ENCODE assay signal across 8 cellular contexts in genomic region chr6:33123732-33124524, GRCh38. TPM values are rescaled to one million over a fixed set of nuclear protein-coding genes. Genes with fewer than 3 reads are reported as not detected.
DNase-seq lines count a peak whose midpoint lies in the region; ATAC-seq, FAIRE-seq and TF ChIP-seq lines count a peak whose summit lies in the region.

No MANE protein-coding gene starts in this region.

- H3K4me2 ChIP-seq in A549: no peak overlapping the region
- H3K4me2 ChIP-seq in keratinocyte (ENCODE audit: control insufficient read depth, extremely low read depth, insufficient read depth, low read depth, low read length): no peak overlapping the region

- TF ChIP-seq POLR2A in A549 (IDR thresholded peaks at IDR 0.05; ENCODE audit: low read length) (no peak), stomach (IDR thresholded peaks at IDR 0.05) (no peak)

- TF ChIP-seq RAD21 in A549 (conservative IDR thresholded peaks at IDR 0.05 in 1 of 2, IDR thresholded peaks at IDR 0.05 in 1 of 2): peak; percentile 36 to 76; a peak in 4 of 5 replicates

- dilution Hi-C loops in keratinocyte (cut with MboI; ENCODE audit: extremely low pct_ligation_motif_present, low sequenced_read_pairs): no loop called here

- TF ChIP-seq EP300 in A549 (IDR thresholded peaks at IDR 0.05): no peak
- TF ChIP-seq EP300 in stomach (IDR thresholded peaks at IDR 0.05): no peak

- H3K4me1 ChIP-seq in A549: no peaks in the 10 kb centered on the region
- H3K4me1 ChIP-seq in keratinocyte (ENCODE audit: control insufficient read depth, extremely low read depth, insufficient read depth, low read length): no peaks in the 10 kb centered on the region
- no peaks in the 10 kb centered on the region for H3K4me1 ChIP-seq in stomach

- no peaks in the 10 kb centered on the region for H3K79me2 ChIP-seq in keratinocyte (ENCODE audit: control insufficient read depth, insufficient read depth, low read length)

- peak; percentile 42 for TF ChIP-seq CTCF in A549 (IDR thresholded peaks at IDR 0.05)
- peak; percentile 27 to 61 (median 50) for TF ChIP-seq CTCF in keratinocyte (optimal IDR thresholded peaks at IDR 0.05 in 1 of 3, IDR thresholded peaks at IDR 0.05 in 1 of 3, conservative IDR thresholded peaks at IDR 0.05 in 1 of 3; ENCODE audit: extremely low read depth in 1 of 3, insufficient read depth in 2 of 3, low read length in 3 of 3)
- peak in 2 of 7 experiments; percentile 3 to 26 for TF ChIP-seq CTCF in stomach (IDR thresholded peaks at IDR 0.05)

- H3K9me3 ChIP-seq in A549 (peaks cover 14% of the 10 kb centered on the region), keratinocyte (ENCODE audit: control insufficient read depth, low read depth, low read length) (no peaks in the 10 kb centered on the region), stomach (peaks cover 0 to 21% (median 13%) of the 10 kb centered on the region in 4 donors)

- FAIRE-seq in A549 (lab: Jason Lieb, UNC): no peak
- peak; percentile 59 for FAIRE-seq in G401.6 (lab: Jason Lieb, UNC)
- peak; percentile 48 for FAIRE-seq in keratinocyte (lab: Jason Lieb, UNC)

- intact Hi-C loops in stomach (cut with DNase I; ENCODE audit: low total_unique reads): loop anchor here (10.0 kb wide), 1 partner anchor 111 kb away; no protein-coding TSS in a partner anchor

- peaks cover 16% of the 10 kb centered on the region for H3K27me3 ChIP-seq in keratinocyte (ENCODE audit: control insufficient read depth, extremely low read depth, insufficient read depth, low read length)
- no peaks in the 10 kb centered on the region for H3K27me3 ChIP-seq in stomach

- no peak overlapping the region for H3K4me3 ChIP-seq in A549
- H3K4me3 ChIP-seq in keratinocyte (ENCODE audit: control insufficient read depth in 2 of 3, extremely low read depth in 1 of 3, insufficient read depth in 2 of 3, low read depth in 1 of 3, low read length in 3 of 3): no peak overlapping the region
- H3K4me3 ChIP-seq in stomach: no peak overlapping the region

- ATAC-seq in A549 (peak in 1 of 2 experiments; percentile 74; a peak in 3 of 6 replicates), HG03159 (IDR thresholded peaks at IDR 0.05; ENCODE audit: unreplicated experiment) (no peak)
- no peak for ATAC-seq in activated CD4-positive, CD25-positive, alpha-beta regulatory T cell treated with anti-CD3 and anti-CD28 coated beads, Interleukin-2, amount 50 U/mL, for 24 hours

- no peaks in the 10 kb centered on the region for H3K9me1 ChIP-seq in keratinocyte (ENCODE audit: control insufficient read depth, extremely low read depth, insufficient read depth, low read length)

- H3K27ac ChIP-seq in A549 (no peak overlapping the region), keratinocyte (ENCODE audit: control insufficient read depth, insufficient read depth, low read length) (no peak overlapping the region), stomach (no peak overlapping the region)

- DNase-seq in A549 (ENCODE audit: low read depth in 1 of 2, low spot score in 1 of 2) (peak; percentile 10 to 59), NCI-H128 (lab: John Stamatoyannopoulos, UW; ENCODE audit: unreplicated experiment) (peak; percentile 2), keratinocyte (ENCODE audit: low read depth, low spot score) (no peak), stomach (no peak)
- DNase-seq in activated CD4-positive, alpha-beta T cell treated with anti-CD3 and anti-CD28 coated beads, Interleukin-2, amount 50 U/mL, for 48 hours: peak; percentile 16 to 25

- H3K36me3 ChIP-seq in keratinocyte (ENCODE audit: control insufficient read depth in 2 of 2, extremely low read depth in 1 of 2, insufficient read depth in 2 of 2, low read length in 2 of 2) (no peaks in the 10 kb centered on the region), stomach (no peaks in the 10 kb centered on the region)

- POLR2A ChIA-PET in A549 (lab: Yijun Ruan, JAX): no interaction called here

- CTCF ChIA-PET in A549 (lab: Yijun Ruan, JAX): interaction anchor here (0.7 to 1.5 kb wide), 8 partner anchors 10 to 124 kb away, joined by 3 to 7 read pairs (median 3); no protein-coding TSS in a partner anchor

- 49% methylated on average over 20 of the region's 20 CpGs for WGBS in A549 (ENCODE audit: missing lambda C conversion rate)
- WGBS in stomach, 5 donors: 70 to 96% (median 87%) methylated on average over 20 of the region's 20 CpGs

- no peaks in the 10 kb centered on the region for H4K20me1 ChIP-seq in keratinocyte (ENCODE audit: control insufficient read depth, extremely low read depth, insufficient read depth, low read length)

- no peak overlapping the region for H2AFZ ChIP-seq in keratinocyte (ENCODE audit: control insufficient read depth, low read length)

- no peak overlapping the region for H3K9ac ChIP-seq in keratinocyte (ENCODE audit: control insufficient read depth, extremely low read depth, insufficient read depth, low read length)

TF ChIP-seq in A549, 52 proteins besides CTCF, POLR2A, EP300 and RAD21 (continues in another document):
- TF ChIP-seq NPAS2 (CRISPR knock-in tag; IDR thresholded peaks at IDR 0.05; ENCODE audit: borderline replicate concordance) (no peak), SMC3 (IDR thresholded peaks at IDR 0.05) (peak; percentile 27; the same call in 2 of the 3 replicates), MAZ (IDR thresholded peaks at IDR 0.05; ENCODE audit: borderline replicate concordance, low read depth, low read length) (no peak), E2F6 (IDR thresholded peaks at IDR 0.05; ENCODE audit: borderline replicate concordance, low read depth) (no peak), BCL3 (IDR thresholded peaks at IDR 0.05) (no peak), MAX (IDR thresholded peaks at IDR 0.05) (peak; percentile 45; the same call in 1 of the 2 replicates), CHD4 (IDR thresholded peaks at IDR 0.05; ENCODE audit: borderline replicate concordance) (no peak), KDM1A (IDR thresholded peaks at IDR 0.05; ENCODE audit: low read depth) (no peak), HES2 (IDR thresholded peaks at IDR 0.05) (no peak), RCOR1 (IDR thresholded peaks at IDR 0.05; ENCODE audit: low read depth, low read length) (no peak), FOSL2 (IDR thresholded peaks at IDR 0.05) (no peak), FOSL2 (CRISPR knock-in tag; IDR thresholded peaks at IDR 0.05) (no peak)

RNA-seq across cellular contexts. Expression of gene HLA-DPB1, which starts 48.1 kb away (rescaled TPM):
- polyA plus RNA-seq in A549 (2011; rRNA removed) (not detected in 2 replicates), A549 (2017; fragmentation: RNase III; extraction: RNeasy Plus Mini Kit Qiagen cat#74134 plus additional on column Dnase treatment) (not detected in 3 replicates), keratinocyte (0.13 to 0.26 TPM in 2 of 3 replicates, not detected in the other), stomach (10 to 100 TPM; 48.3 to 62.2 (median 51.1) TPM)
- polyA plus RNA-seq in A549 (2012; cell fraction: cytosol; rRNA removed): not detected in 2 replicates
- polyA plus RNA-seq in A549 (2012; cell fraction: nucleus; rRNA removed): not detected in 2 replicates
- not detected in 2 replicates for polyA minus RNA-seq in A549 (2011; rRNA and poly(A)+ RNA removed)
- not detected for polyA plus RNA-seq in keratinocyte (2011; ENCODE audit: low read depth)
- not detected in 2 replicates for polyA plus RNA-seq in keratinocyte (2011; cell fraction: cytosol; rRNA removed)
- polyA plus RNA-seq in keratinocyte (2011; cell fraction: nucleus; rRNA removed): not detected in 2 replicates
- polyA plus RNA-seq in keratinocyte (2012; ENCODE audit: low replicate concordance): not detected in 2 replicates
- polyA minus RNA-seq in keratinocyte: not detected in 3 replicates
- not detected for polyA minus RNA-seq in keratinocyte (2011; cell fraction: cytosol; rRNA and poly(A)+ RNA removed)
- not detected in 2 replicates for polyA minus RNA-seq in keratinocyte (2011; cell fraction: nucleus; rRNA and poly(A)+ RNA removed)
- total RNA-seq in stomach: 10 to 100 TPM in 4 of 5 donors, not detected in 1; 10.7 to 46.6 (median 31.9) TPM

RNA-seq across cellular contexts. Expression of gene HLA-DPA1, which starts 50.5 kb away (rescaled TPM):
- not detected in 2 replicates for polyA plus RNA-seq in A549 (2011; rRNA removed)
- polyA plus RNA-seq in A549 (2012; cell fraction: cytosol; rRNA removed): 0.01 and 0.07 TPM in 2 replicates
- not detected in 2 replicates for polyA plus RNA-seq in A549 (2012; cell fraction: nucleus; rRNA removed)
- 0.09 TPM in 1 of 3 replicates, not detected in the others for polyA plus RNA-seq in A549 (2017; fragmentation: RNase III; extraction: RNeasy Plus Mini Kit Qiagen cat#74134 plus additional on column Dnase treatment)
- polyA minus RNA-seq in A549 (2011; rRNA and poly(A)+ RNA removed): not detected in 2 replicates
- polyA plus RNA-seq in keratinocyte: 0.09 to 0.61 TPM in 2 of 3 replicates, not detected in the other
- not detected for polyA plus RNA-seq in keratinocyte (2011; ENCODE audit: low read depth)
- not detected in 2 replicates for polyA plus RNA-seq in keratinocyte (2011; cell fraction: cytosol; rRNA removed)
- not detected in 2 replicates for polyA plus RNA-seq in keratinocyte (2011; cell fraction: nucleus; rRNA removed)
- polyA plus RNA-seq in keratinocyte (2012; ENCODE audit: low replicate concordance): not detected in 2 replicates
- not detected in 3 replicates for polyA minus RNA-seq in keratinocyte
- polyA minus RNA-seq in keratinocyte (2011; cell fraction: cytosol; rRNA and poly(A)+ RNA removed): not detected
- not detected in 2 replicates for polyA minus RNA-seq in keratinocyte (2011; cell fraction: nucleus; rRNA and poly(A)+ RNA removed)
- 100 to 1,000 TPM in 1 of 5 donors, 10 to 100 TPM in 3, under 1 TPM in 1; 0.29 to 171 (median 39.7) TPM for total RNA-seq in stomach
- 10 to 100 TPM; 14.3 to 34.1 (median 23.3) TPM for polyA plus RNA-seq in stomach

Comparison
In these comparisons a context has a peak if more than half of its experiments do, and no peak if none do; other contexts are left out.
1. DNase-seq: peak in A549 (2 of 2), NCI-H128 (single experiment) and activated CD4-positive, alpha-beta T cell treated with anti-CD3 and anti-CD28 coated beads, Interleukin-2, amount 50 U/mL, for 48 hours (2 of 2); none in keratinocyte (single experiment) and stomach (single experiment).
2. RNA of gene HLA-DPB1, which starts 48.1 kb away (polyA plus RNA-seq): 48.3 to 62.2 TPM in stomach; 0.13 to 0.26 TPM in keratinocyte and not detected in A549; every median in the first group is over 10 times any median in the second.
3. RNA of gene HLA-DPA1, which starts 50.5 kb away (polyA plus RNA-seq): 14.3 to 34.1 TPM in stomach; 0.01 to 0.09 TPM in A549 and 0.09 to 0.61 TPM in keratinocyte; every median in the first group is over 4 times any median in the second.